Comparison of ENCODE assay signal across 10 cellular contexts in genomic region chr22:41411021-41411851, GRCh38. TPM values are rescaled to one million over a fixed set of nuclear protein-coding genes. Genes with fewer than 3 reads are reported as not detected.
DNase-seq lines count a peak whose midpoint lies in the region; ATAC-seq and TF ChIP-seq lines count a peak whose summit lies in the region.
"Had no signal": no experiment of that assay in that cellular context is flagged by ENCODE, and none has a peak within 500 bp of the region (broad histone marks: within the 10 kb centered on the region; RNA-seq: fewer than 3 reads in every experiment).

No MANE protein-coding gene starts in this region.

- H3K27ac ChIP-seq in H9 (ENCODE audit: insufficient read length, low read depth, low read length) (no peak overlapping the region), spleen (peak overlapping the region; percentile 99 to 100 (median 100))

- no peak overlapping the region for H3K4ac ChIP-seq in H9 (ENCODE audit: low read depth, low read length)

- intact Hi-C loops in spleen (cut with DNase I; ENCODE audit: low total_unique reads) (no loop called here), Calu3 (cut with micrococcal nuclease; ENCODE audit: unreplicated experiment) (no loop called here)

- H3K9ac ChIP-seq in H9 (ENCODE audit: extremely low read depth, insufficient read length, low read length), result no peak overlapping the region

- H2BK5ac ChIP-seq in H9 (ENCODE audit: insufficient read length, low read length), result no peak overlapping the region

- peaks cover 0 to 3% (median 0%) of the 10 kb centered on the region in 3 experiments; a peak in 1 of 7 replicates for H3K36me3 Mint-ChIP-seq in H9 (ENCODE audit: insufficient read depth in 1 of 3, low read depth in 3 of 3)
- H3K36me3 Mint-ChIP-seq in activated naive CD8-positive, alpha-beta T cell treated with anti-CD3 and anti-CD28 coated beads for 36 hours, result peaks cover 20% of the 10 kb centered on the region
- peaks cover 24% of the 10 kb centered on the region for H3K36me3 Mint-ChIP-seq in Calu3 (ENCODE audit: insufficient read depth, unreplicated experiment)

- H4K8ac ChIP-seq in H9 (replicated peaks; ENCODE audit: insufficient read length, low read depth, low read length), result no peak overlapping the region

- H3K79me1 ChIP-seq in H9 (ENCODE audit: insufficient read depth, low read depth, low read length, poor library complexity, severe bottlenecking), result no peaks in the 10 kb centered on the region

- H3K27ac Mint-ChIP-seq in H9 (peak overlapping the region; percentile 1 to 86 (median 75); a peak in 4 of 7 replicates), Calu3 (ENCODE audit: unreplicated experiment) (no peak overlapping the region)
- peak overlapping the region; percentile 81 for H3K27ac Mint-ChIP-seq in activated naive CD8-positive, alpha-beta T cell treated with anti-CD3 and anti-CD28 coated beads for 36 hours

- H3K27me3 ChIP-seq in H9 (ENCODE audit: insufficient read depth, low read length) (no peaks in the 10 kb centered on the region), spleen (replicated peaks in 1 of 7) (no peaks in the 10 kb centered on the region)

- no peak overlapping the region for H3K18ac ChIP-seq in H9 (ENCODE audit: insufficient read length, low read depth, low read length)

- H3K4me1 ChIP-seq in H9 (ENCODE audit: insufficient read depth, low read length) (no peaks in the 10 kb centered on the region; the same call in 1 of the 2 replicates), spleen (peaks cover 30 to 59% (median 47%) of the 10 kb centered on the region in 6 donors)

- ATAC-seq in HG03354 (IDR thresholded peaks at IDR 0.05; ENCODE audit: poor library complexity, severe bottlenecking, unreplicated experiment), result no peak

- no peak overlapping the region for H2AK5ac ChIP-seq in H9 (ENCODE audit: insufficient read length, low read length)

- H3K23me2 ChIP-seq in H9 (ENCODE audit: insufficient read length, low read depth, low read length, poor library complexity, severe bottlenecking), result peaks cover 6% of the 10 kb centered on the region

- no peak overlapping the region for H3T11ph ChIP-seq in H9 (ENCODE audit: low read length)

- no peak overlapping the region for H3K14ac ChIP-seq in H9 (ENCODE audit: insufficient read depth, low read length)

- H3K4me2 ChIP-seq in H9 (ENCODE audit: insufficient read depth, insufficient read length, low read length), result no peak overlapping the region

- TF ChIP-seq CTCF in H9 (conservative IDR thresholded peaks at IDR 0.05) (no peak), spleen (IDR thresholded peaks at IDR 0.05 in 8 of 11, conservative IDR thresholded peaks at IDR 0.05 in 3 of 11) (no peak), Calu3 (IDR thresholded peaks at IDR 0.05; ENCODE audit: unreplicated experiment) (no peak)

- no peaks in the 10 kb centered on the region for H3K36me3 ChIP-seq in spleen

- no CpG with 5 or more reads among the region's 11 CpGs for WGBS in H9 (ENCODE audit: extremely low coverage, insufficient read length, low lambda C conversion rate)
- 79 to 94% (median 87%) methylated on average over 10 to 11 of the region's 11 CpGs for WGBS in spleen, 5 donors

- no peak overlapping the region for H3K23ac ChIP-seq in H9 (ENCODE audit: insufficient read length, low read depth, low read length)

- H3K4me1 Mint-ChIP-seq in H9 (peaks cover 23 to 24% of the 10 kb centered on the region in 2 experiments), Calu3 (ENCODE audit: low read depth, unreplicated experiment) (peaks cover 10% of the 10 kb centered on the region)
- H3K4me1 Mint-ChIP-seq in activated naive CD8-positive, alpha-beta T cell treated with anti-CD3 and anti-CD28 coated beads for 36 hours, result peaks cover 29% of the 10 kb centered on the region

- no peak overlapping the region for H4K5ac ChIP-seq in H9 (ENCODE audit: insufficient read length, low read depth, low read length)

- H3K79me2 ChIP-seq in H9 (ENCODE audit: insufficient read depth, low read length), result no peaks in the 10 kb centered on the region

- no peak overlapping the region for H2BK15ac ChIP-seq in H9 (ENCODE audit: low read depth, low read length)

- no TSS peak for BruUV-seq in Calu3 (replicated peaks; lab: Mats Ljungman, UMichigan)

- H2AFZ ChIP-seq in H9 (ENCODE audit: low read length), result no peak overlapping the region

- no peak overlapping the region for H3K56ac ChIP-seq in H9 (ENCODE audit: insufficient read length, low read depth, low read length)

- H3K9me3 ChIP-seq in H9 (ENCODE audit: control insufficient read depth, low read depth, low read length) (no peaks in the 10 kb centered on the region), spleen (no peaks in the 10 kb centered on the region)

- H2BK120ac ChIP-seq in H9 (ENCODE audit: low read depth, low read length, poor library complexity, severe bottlenecking), result no peak overlapping the region

- no peak overlapping the region for H2BK12ac ChIP-seq in H9 (ENCODE audit: insufficient read length, low read depth, low read length)

- no peaks in the 10 kb centered on the region; the same call in none of the 2 replicates for H3K27me3 Mint-ChIP-seq in H9 (ENCODE audit: low read depth)
- no peaks in the 10 kb centered on the region for H3K27me3 Mint-ChIP-seq in activated naive CD8-positive, alpha-beta T cell treated with anti-CD3 and anti-CD28 coated beads for 36 hours
- no peaks in the 10 kb centered on the region for H3K27me3 Mint-ChIP-seq in Calu3 (ENCODE audit: unreplicated experiment)

- H3K9me3 Mint-ChIP-seq in H9 (no peaks in the 10 kb centered on the region), Calu3 (ENCODE audit: low read depth, unreplicated experiment) (no peaks in the 10 kb centered on the region)
- H3K9me3 Mint-ChIP-seq in activated naive CD8-positive, alpha-beta T cell treated with anti-CD3 and anti-CD28 coated beads for 36 hours, result no peaks in the 10 kb centered on the region

- CTCF ChIA-PET in Calu3 (lab: Charles Lee), result interaction anchor here (0.6 kb wide), 1 partner anchor 8 kb away, joined by 3 read pairs; no protein-coding TSS in a partner anchor

- no peak overlapping the region for H4K91ac ChIP-seq in H9 (ENCODE audit: insufficient read length, low read depth, low read length)

- no peak for TF ChIP-seq POLR2A in spleen (IDR thresholded peaks at IDR 0.05)

- H3K4me3 Mint-ChIP-seq in H9 (peak overlapping the region in 1 of 2 experiments; percentile 21; a peak in 1 of 5 replicates), Calu3 (ENCODE audit: low read depth, unreplicated experiment) (no peak overlapping the region)
- peak overlapping the region; percentile 40 for H3K4me3 Mint-ChIP-seq in activated naive CD8-positive, alpha-beta T cell treated with anti-CD3 and anti-CD28 coated beads for 36 hours

- H3K4me3 ChIP-seq in spleen, result peak overlapping the region in 1 of 8 donors; percentile 1

- H2BK20ac ChIP-seq in H9 (ENCODE audit: low read depth, low read length, poor library complexity, severe bottlenecking), result no peak overlapping the region

- DNase-seq in H9 (peak; percentile 46), inferior parietal cortex (ENCODE audit: extremely low spot score) (peak; percentile 76), spleen (no peak), NOMO-1 treated with dmso at 0.1 percent for 144 hours (lab: John Stamatoyannopoulos, UW; ENCODE audit: unreplicated experiment) (no peak), Calu3 (no peak)
- no peak for DNase-seq in activated naive CD8-positive, alpha-beta T cell treated with anti-CD3 and anti-CD28 coated beads for 36 hours
- DNase-seq in stimulated activated CD4-positive, alpha-beta T cell treated with anti-CD3 and anti-CD28 coated beads, Interleukin-4, amount 100 ng/mL, for 4 hours, result no peak
- DNase-seq: activated gamma-delta T cell, NCI-H774 had no signal

- no peaks in the 10 kb centered on the region for H4K20me1 ChIP-seq in H9 (ENCODE audit: control insufficient read depth, insufficient read depth, insufficient read length)

RNA-seq across cellular contexts. Expression of gene TEF, which starts 29.5 kb away (rescaled TPM):
- total RNA-seq in H9 (2021) (17.7 and 17.9 TPM in 2 replicates), spleen (10 to 100 TPM in 6 of 7 donors, 1 to 10 TPM in 1; 7.6 to 29.9 (median 13.6) TPM), Calu3 (2022) (4.6 and 6.3 TPM in 2 replicates)
- 1 to 10 TPM; 2.6 to 2.8 TPM for total RNA-seq in activated naive CD8-positive, alpha-beta T cell treated with anti-CD3 and anti-CD28 coated beads for 36 hours
- polyA plus RNA-seq in spleen, result 1 to 10 TPM; 2.2 to 7.6 (median 3.0) TPM

RNA-seq across cellular contexts. Expression of gene TOB2, which starts 35.4 kb away (rescaled TPM):
- total RNA-seq in H9 (2021) (75.8 and 78.0 TPM in 2 replicates), spleen (10 to 100 TPM; 30.9 to 52.4 (median 44.8) TPM), Calu3 (2022) (57.3 and 64.1 TPM in 2 replicates)
- 10 to 100 TPM; 33.9 to 34.8 TPM for total RNA-seq in activated naive CD8-positive, alpha-beta T cell treated with anti-CD3 and anti-CD28 coated beads for 36 hours
- polyA plus RNA-seq in spleen, result 10 to 100 TPM in 1 of 3 donors, 1 to 10 TPM in 2; 7.5 to 17.1 (median 8.9) TPM

RNA-seq across cellular contexts. Expression of gene PHF5A, which starts 57.3 kb away (rescaled TPM):
- total RNA-seq in H9 (2021) (114 and 128 TPM in 2 replicates), spleen (10 to 100 TPM; 29.6 to 41.2 (median 34.7) TPM), Calu3 (2022) (53.3 and 68.5 TPM in 2 replicates)
- total RNA-seq in activated naive CD8-positive, alpha-beta T cell treated with anti-CD3 and anti-CD28 coated beads for 36 hours, result 100 to 1,000 TPM; 114 to 117 TPM
- polyA plus RNA-seq in spleen, result 10 to 100 TPM; 35.3 to 67.5 (median 50.3) TPM

RNA-seq across cellular contexts. Expression of gene ACO2, which starts 57.7 kb away (rescaled TPM):
- total RNA-seq in H9 (2021) (64.9 and 66.6 TPM in 2 replicates), spleen (10 to 100 TPM; 51.7 to 82.0 (median 76.2) TPM), Calu3 (2022) (94.0 and 94.5 TPM in 2 replicates)
- 100 to 1,000 TPM; 107 to 109 TPM for total RNA-seq in activated naive CD8-positive, alpha-beta T cell treated with anti-CD3 and anti-CD28 coated beads for 36 hours
- 10 to 100 TPM; 21.4 to 31.7 (median 25.5) TPM for polyA plus RNA-seq in spleen

Comparison
In these comparisons a context has a peak if more than half of its experiments do, and no peak if none do; other contexts are left out.
1. DNase-seq: peak in H9 (single experiment) and inferior parietal cortex (single experiment); none in activated naive CD8-positive, alpha-beta T cell treated with anti-CD3 and anti-CD28 coated beads for 36 hours (single experiment), spleen (single experiment), NOMO-1 treated with dmso at 0.1 percent for 144 hours (single experiment), stimulated activated CD4-positive, alpha-beta T cell treated with anti-CD3 and anti-CD28 coated beads, Interleukin-4, amount 100 ng/mL, for 4 hours (0 of 2) and Calu3 (single experiment).